In the genomic region with DNA sequence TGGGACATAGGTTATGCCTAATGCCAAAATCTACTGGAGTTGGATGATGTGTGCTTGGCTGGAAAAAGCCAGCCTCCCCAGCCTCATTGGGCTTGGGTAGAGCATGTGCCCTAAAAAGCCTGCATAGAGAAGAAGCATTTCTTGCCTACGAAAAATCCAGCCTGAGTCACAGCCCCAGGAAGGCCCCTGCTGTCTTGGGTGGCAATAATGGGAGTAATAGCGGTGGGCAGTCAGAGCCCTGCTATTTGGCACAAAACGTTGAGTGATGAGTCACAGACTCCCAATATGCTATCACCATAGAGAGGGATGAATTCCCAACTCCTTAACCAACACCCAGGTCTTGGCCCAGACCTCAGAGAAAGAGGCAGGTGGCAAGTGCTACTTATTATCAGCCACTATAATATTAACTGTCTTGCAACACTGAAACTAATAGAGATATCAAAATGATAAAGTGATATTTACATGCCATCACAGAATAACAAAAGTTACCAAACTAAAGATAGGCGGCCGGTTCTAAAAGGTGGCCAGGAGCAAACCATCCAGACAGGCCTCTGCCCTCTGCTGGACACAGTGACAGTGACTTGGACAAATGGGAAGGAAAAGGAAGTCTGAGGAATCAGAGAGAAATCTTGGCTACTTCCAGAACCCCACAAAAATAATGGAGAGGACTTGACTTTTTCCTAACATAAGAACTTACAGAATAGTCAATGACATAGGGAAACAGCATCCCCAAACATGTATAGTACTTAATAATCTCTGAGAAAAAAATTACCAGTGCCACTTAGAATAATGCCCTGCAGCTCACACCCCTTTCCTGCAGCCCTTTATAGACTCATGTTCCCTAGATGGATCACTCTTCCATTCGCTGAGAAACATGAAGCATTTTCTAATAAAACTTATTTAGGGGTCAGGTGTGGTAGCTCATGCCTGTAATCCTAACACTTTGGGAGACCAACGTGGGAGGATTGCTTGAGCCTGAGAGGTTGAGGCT, we compare ENCODE assay signal across 1 cellular context.
TF ChIP-seq lines count a peak whose summit lies in the region.

No MANE protein-coding gene starts in this region.

TF ChIP-seq in endothelial cell of umbilical vein, 7 proteins besides CTCF, POLR2A, EP300 and RAD21 (continued from another document):
- TF ChIP-seq MAX (IDR thresholded peaks at IDR 0.05; ENCODE audit: insufficient read depth, insufficient read length) = no peak
TF ChIP-seq in endothelial cell of umbilical vein: peak in this region for 2.
